ENCODE assay signal across 1 cellular context in the genomic region with DNA sequence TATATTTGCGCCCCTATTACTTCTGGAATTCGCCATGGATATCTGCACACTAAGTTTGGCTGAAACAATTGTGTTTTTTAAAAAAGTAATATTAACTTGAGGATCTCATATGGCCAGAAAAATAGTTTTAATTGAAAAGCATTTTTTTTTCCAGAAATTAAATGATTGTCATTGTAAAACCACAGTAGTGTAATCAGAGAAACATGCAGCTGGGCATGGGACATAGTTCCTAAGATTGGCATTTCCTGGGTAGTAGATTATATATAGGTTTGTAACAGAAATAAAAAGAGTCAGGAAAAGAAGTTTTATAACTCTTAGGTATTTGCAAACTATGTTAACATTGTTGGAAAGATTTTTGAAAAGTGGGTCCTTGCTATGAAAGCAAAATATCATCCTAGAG.
TF ChIP-seq lines count a peak whose summit lies in the region.

No MANE protein-coding gene starts in this region.

TF ChIP-seq in SK-N-SH treated with all-trans-retinoic acid at 6 μM for 48 hours, 23 proteins besides CTCF, POLR2A, EP300 and RAD21 (continued from another document):
- no peak for TF ChIP-seq BACH2 (CRISPR knock-in tag; IDR thresholded peaks at IDR 0.05; ENCODE audit: borderline replicate concordance)
- TF ChIP-seq, protein P1, sequence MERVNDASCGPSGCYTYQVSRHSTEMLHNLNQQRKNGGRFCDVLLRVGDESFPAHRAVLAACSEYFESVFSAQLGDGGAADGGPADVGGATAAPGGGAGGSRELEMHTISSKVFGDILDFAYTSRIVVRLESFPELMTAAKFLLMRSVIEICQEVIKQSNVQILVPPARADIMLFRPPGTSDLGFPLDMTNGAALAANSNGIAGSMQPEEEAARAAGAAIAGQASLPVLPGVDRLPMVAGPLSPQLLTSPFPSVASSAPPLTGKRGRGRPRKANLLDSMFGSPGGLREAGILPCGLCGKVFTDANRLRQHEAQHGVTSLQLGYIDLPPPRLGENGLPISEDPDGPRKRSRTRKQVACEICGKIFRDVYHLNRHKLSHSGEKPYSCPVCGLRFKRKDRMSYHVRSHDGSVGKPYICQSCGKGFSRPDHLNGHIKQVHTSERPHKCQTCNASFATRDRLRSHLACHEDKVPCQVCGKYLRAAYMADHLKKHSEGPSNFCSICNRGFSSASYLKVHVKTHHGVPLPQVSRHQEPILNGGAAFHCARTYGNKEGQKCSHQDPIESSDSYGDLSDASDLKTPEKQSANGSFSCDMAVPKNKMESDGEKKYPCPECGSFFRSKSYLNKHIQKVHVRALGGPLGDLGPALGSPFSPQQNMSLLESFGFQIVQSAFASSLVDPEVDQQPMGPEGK (CRISPR knock-in tag; IDR thresholded peaks at IDR 0.05; ENCODE audit: borderline replicate concordance): no peak
- no peak for TF ChIP-seq ZFP3 (CRISPR knock-in tag; IDR thresholded peaks at IDR 0.05)
